8 cellular contexts compared by ENCODE assay signal in the genomic region with DNA sequence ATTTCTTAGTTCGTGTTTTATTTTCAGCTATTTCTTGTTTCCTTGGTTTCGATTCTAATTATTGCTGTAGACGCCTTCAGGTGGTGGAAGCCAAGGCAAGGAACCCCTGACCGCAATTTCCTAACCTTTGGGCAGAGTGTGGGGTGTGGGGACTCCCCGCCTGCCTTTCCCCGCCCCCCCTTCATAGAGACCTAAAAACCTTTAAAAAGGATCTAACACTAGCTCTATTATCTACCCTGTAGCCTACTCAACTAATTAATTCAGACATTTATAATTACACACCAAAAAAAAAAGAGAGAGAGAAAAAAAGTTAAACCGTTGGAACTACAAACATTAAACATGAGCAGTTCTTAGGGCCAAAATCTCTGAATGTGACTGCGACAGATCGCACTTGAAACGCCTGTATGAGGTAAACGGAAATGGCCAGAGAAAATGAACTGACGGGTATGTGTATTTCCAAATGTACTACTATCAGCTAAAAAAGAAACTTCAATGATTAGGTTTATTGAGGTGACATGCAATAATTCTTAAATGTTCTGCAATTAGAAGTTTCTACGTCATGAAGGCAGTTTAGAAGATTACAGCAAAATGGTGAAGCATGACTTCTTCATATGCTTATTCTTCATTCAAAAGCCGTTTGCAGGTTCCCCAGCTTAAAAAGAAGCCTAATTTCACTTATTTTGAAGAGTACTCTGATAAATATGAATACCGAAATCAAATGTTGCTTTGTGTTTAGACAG. TPM values are rescaled to one million over a fixed set of nuclear protein-coding genes. Genes with fewer than 3 reads are reported as not detected.
A peak's percentile ranks its signal among the peaks of the same experiment; 100 is the strongest.
DNase-seq lines count a peak whose midpoint lies in the region; ATAC-seq, FAIRE-seq and TF ChIP-seq lines count a peak whose summit lies in the region.

No MANE protein-coding gene starts in this region.

- peak overlapping the region; percentile 84 for H3K4me3 ChIP-seq in ACC112 (ENCODE audit: low read depth, low read length)
- H3K4me3 ChIP-seq in trophoblast cell (ENCODE audit: low read depth, low read length): no peak overlapping the region

- H3K36me3 ChIP-seq in ACC112 (ENCODE audit: insufficient read depth, low read length) (no peaks in the 10 kb centered on the region), trophoblast cell (ENCODE audit: control insufficient read depth in 1 of 2, insufficient read depth in 2 of 2, low read length in 2 of 2) (no peaks in the 10 kb centered on the region)

- H3K27ac ChIP-seq in ACC112 (ENCODE audit: low read depth, low read length) (peak overlapping the region; percentile 57; the same call in 1 of the 2 replicates), epithelial cell of prostate (peak overlapping the region; percentile 91), trophoblast cell (ENCODE audit: low read depth, low read length) (peak overlapping the region; percentile 8)

- peak overlapping the region; percentile 58 for H2AFZ ChIP-seq in ACC112 (ENCODE audit: low read length, unreplicated experiment)
- H2AFZ ChIP-seq in trophoblast cell (ENCODE audit: insufficient read depth, low read length, poor library complexity): peak overlapping the region; percentile 50

- peak overlapping the region; percentile 74 for H4K8ac ChIP-seq in trophoblast cell (ENCODE audit: low read depth, low read length)

- TF ChIP-seq POLR2A in H54 (IDR thresholded peaks at IDR 0.05; ENCODE audit: low read depth, low read length): no peak

- peak overlapping the region; percentile 64 for H4K91ac ChIP-seq in trophoblast cell (ENCODE audit: low read depth, low read length)

- H3K79me2 ChIP-seq in ACC112 (ENCODE audit: control insufficient read depth, insufficient read depth, low read length, unreplicated experiment) (no peaks in the 10 kb centered on the region), trophoblast cell (ENCODE audit: control insufficient read depth, insufficient read depth, low read length, poor library complexity) (peaks cover 4% of the 10 kb centered on the region)

- no peak overlapping the region for H3K23ac ChIP-seq in trophoblast cell (ENCODE audit: low read length)

- peak; percentile 44 for ATAC-seq in GM19438 (IDR thresholded peaks at IDR 0.05; ENCODE audit: low read depth, unreplicated experiment)
- peak; percentile 7 for ATAC-seq in HG03469 (IDR thresholded peaks at IDR 0.05; ENCODE audit: unreplicated experiment)

- peak overlapping the region; percentile 34 for H2BK120ac ChIP-seq in trophoblast cell (ENCODE audit: insufficient read depth, low read length, poor library complexity)

- H3K9ac ChIP-seq in trophoblast cell (ENCODE audit: low read length): no peak overlapping the region

- H3K4me2 ChIP-seq in trophoblast cell (ENCODE audit: low read length): peak overlapping the region; percentile 66

- H3K27me3 ChIP-seq in ACC112 (ENCODE audit: insufficient read depth, low read length) (no peaks in the 10 kb centered on the region), trophoblast cell (ENCODE audit: insufficient read depth, low read length) (no peaks in the 10 kb centered on the region)

- no peak overlapping the region for H3K14ac ChIP-seq in trophoblast cell (ENCODE audit: low read length)

- WGBS in trophoblast cell (ENCODE audit: extremely low coverage, insufficient coverage, insufficient read length): no CpG with 5 or more reads among the region's 15 CpGs

- peaks cover 8% of the 10 kb centered on the region for H3K79me1 ChIP-seq in trophoblast cell (ENCODE audit: low read length)

- no peaks in the 10 kb centered on the region for H3K9me3 ChIP-seq in trophoblast cell (ENCODE audit: insufficient read depth, low read depth, low read length)

- DNase-seq in activated CD4-positive, alpha-beta T cell treated with anti-CD3 and anti-CD28 coated beads, Interleukin-2, amount 50 U/mL, for 48 hours: peak; percentile 45 to 64
- DNase-seq in epithelial cell of prostate (ENCODE audit: low read depth, low spot score) (no peak), trophoblast cell (peak in 1 of 2 donors; percentile 4), EL (no peak), H54 (ENCODE audit: insufficient read length, low spot score) (no peak)

- H3K4me1 ChIP-seq in ACC112 (ENCODE audit: control insufficient read depth, insufficient read depth, low read length, unreplicated experiment): peaks cover 18% of the 10 kb centered on the region
- H3K4me1 ChIP-seq in trophoblast cell (ENCODE audit: control insufficient read depth in 1 of 2, insufficient read depth in 2 of 2, low read length in 2 of 2): peaks cover 0 to 5% of the 10 kb centered on the region in 2 experiments

- H3K4ac ChIP-seq in trophoblast cell (ENCODE audit: low read depth, low read length): no peak overlapping the region

- H3K18ac ChIP-seq in trophoblast cell (ENCODE audit: low read length): no peak overlapping the region

- no peak overlapping the region for H2BK5ac ChIP-seq in trophoblast cell (ENCODE audit: low read depth, low read length, poor library complexity)

- H2BK12ac ChIP-seq in trophoblast cell (ENCODE audit: low read length): no peak overlapping the region

- no peak for FAIRE-seq in H54 (lab: Jason Lieb, UNC)

- H2AK5ac ChIP-seq in trophoblast cell (ENCODE audit: low read length): no peak overlapping the region

- H4K12ac ChIP-seq in trophoblast cell (ENCODE audit: low read depth, low read length): no peak overlapping the region

RNA-seq across cellular contexts. Expression of a gene that starts 19.0 kb away (rescaled TPM):
- 10.4 and 14.4 TPM in 2 replicates for polyA plus RNA-seq in trophoblast cell (2013)

Comparison
In these comparisons a context has a peak if more than half of its experiments do, and no peak if none do; other contexts are left out.
1. H3K27ac ChIP-seq: peak in every context shown above with its lines; median percentile 91 in epithelial cell of prostate; 57 in ACC112; 8 in trophoblast cell.
2. DNase-seq: peak in activated CD4-positive, alpha-beta T cell treated with anti-CD3 and anti-CD28 coated beads, Interleukin-2, amount 50 U/mL, for 48 hours (2 of 2); none in epithelial cell of prostate (single experiment), EL (single experiment) and H54 (single experiment).